In genomic region chr12:53751336-53752191, GRCh38 we compare ENCODE assay signal across 8 cellular contexts. TPM values are rescaled to one million over a fixed set of nuclear protein-coding genes. Genes with fewer than 3 reads are reported as not detected.
DNase-seq lines count a peak whose midpoint lies in the region; ATAC-seq and TF ChIP-seq lines count a peak whose summit lies in the region.

Gene CISTR (minus strand): TSS chr12:53751979.

- 2% methylated on average over 59 of the region's 76 CpGs for WGBS in mesenchymal stem cell
- 3 to 7% methylated on average over 34 to 74 of the region's 76 CpGs for WGBS in upper lobe of left lung, 2 donors

- H4K91ac ChIP-seq in mesenchymal stem cell (ENCODE audit: low read length), result no peak within 1 kb of the TSS

- CTCF ChIA-PET in PC-3 (lab: Charles Lee), result no interaction called here

- H3K27ac ChIP-seq in BLaER1, result peak within 1 kb of the TSS; percentile 47
- no peak within 1 kb of the TSS for H3K27ac ChIP-seq in PC-3 (ENCODE audit: low read length)
- no peak within 1 kb of the TSS for H3K27ac ChIP-seq in mesenchymal stem cell (ENCODE audit: low read length, poor library complexity, severe bottlenecking)
- peak within 1 kb of the TSS in 2 of 4 donors; percentile 62 to 70 for H3K27ac ChIP-seq in upper lobe of left lung

- H3K14ac ChIP-seq in mesenchymal stem cell (ENCODE audit: low read length in 2 of 2), result peak within 1 kb of the TSS in 1 of 2 experiments; percentile 13

- H3K27ac Mint-ChIP-seq in chondrocyte (ENCODE audit: unreplicated experiment), result no peak within 1 kb of the TSS

- peak within 1 kb of the TSS; percentile 96 for H3K4me2 ChIP-seq in BLaER1
- H3K4me2 ChIP-seq in PC-3 (ENCODE audit: low read length), result peak within 1 kb of the TSS; percentile 91
- H3K4me2 ChIP-seq in mesenchymal stem cell (ENCODE audit: low read length, poor library complexity, severe bottlenecking), result peak within 1 kb of the TSS; percentile 87

- H3K9me2 ChIP-seq in PC-3 (replicated peaks; ENCODE audit: low read length), result no peaks in the 10 kb centered on the region

- no peaks in the 10 kb centered on the region for H3F3A ChIP-seq in PC-3 (ENCODE audit: low read length, unreplicated experiment)

- peak within 1 kb of the TSS in 1 of 2 experiments; percentile 19 for H3K23ac ChIP-seq in mesenchymal stem cell (ENCODE audit: low read length in 2 of 2)

- H3K9ac ChIP-seq in BLaER1, result peak within 1 kb of the TSS; percentile 63
- H3K9ac ChIP-seq in PC-3 (ENCODE audit: low read length), result peak within 1 kb of the TSS; percentile 34; the same call in 1 of the 2 replicates
- H3K9ac ChIP-seq in mesenchymal stem cell (ENCODE audit: low read length), result peak within 1 kb of the TSS; percentile 11

- H2AFZ ChIP-seq in PC-3 (ENCODE audit: low read length) (peak within 1 kb of the TSS; percentile 86), mesenchymal stem cell (ENCODE audit: low read depth, low read length) (peak within 1 kb of the TSS; percentile 67)

- H4K20me1 ChIP-seq in BLaER1 (peaks cover 21% of the 10 kb centered on the region; the same call in 1 of the 2 replicates), PC-3 (ENCODE audit: low read length) (no peaks in the 10 kb centered on the region)

- no peak within 1 kb of the TSS for H2BK12ac ChIP-seq in mesenchymal stem cell (ENCODE audit: low read length in 2 of 2)

- no peak within 1 kb of the TSS for H4K8ac ChIP-seq in mesenchymal stem cell (ENCODE audit: low read length)

- H3K4me3 Mint-ChIP-seq in chondrocyte (ENCODE audit: unreplicated experiment), result peak within 1 kb of the TSS; percentile 70

- H3K36me3 ChIP-seq in BLaER1 (no peaks in the 10 kb centered on the region), PC-3 (ENCODE audit: low read depth, low read length) (no peaks in the 10 kb centered on the region; the same call in 1 of the 2 replicates), mesenchymal stem cell (ENCODE audit: control insufficient read depth in 1 of 2, insufficient read depth in 2 of 2, low read depth in 1 of 2, low read length in 2 of 2) (no peaks in the 10 kb centered on the region), upper lobe of left lung (no peaks in the 10 kb centered on the region)

- no peaks in the 10 kb centered on the region for H3K9me3 ChIP-seq in BLaER1
- H3K9me3 ChIP-seq in PC-3 (ENCODE audit: low read length), result no peaks in the 10 kb centered on the region
- no peaks in the 10 kb centered on the region for H3K9me3 ChIP-seq in mesenchymal stem cell (ENCODE audit: control insufficient read depth, low read length)
- no peaks in the 10 kb centered on the region for H3K9me3 ChIP-seq in upper lobe of left lung

- ATAC-seq in GM21381 (IDR thresholded peaks at IDR 0.05; ENCODE audit: unreplicated experiment) (peak; percentile 27), PC-3 (no peak), upper lobe of left lung (ENCODE audit: low FRiP score in 2 of 2) (peak; percentile 20 to 42), GM19324 (IDR thresholded peaks at IDR 0.05; ENCODE audit: low FRiP score, unreplicated experiment) (no peak)

- H3K27me3 Mint-ChIP-seq in chondrocyte (ENCODE audit: low read depth), result peaks cover 14% of the 10 kb centered on the region

- H2AK5ac ChIP-seq in mesenchymal stem cell (ENCODE audit: low read length, severe bottlenecking), result no peak within 1 kb of the TSS

- H2BK15ac ChIP-seq in mesenchymal stem cell (ENCODE audit: low read depth, poor library complexity, severe bottlenecking), result peak within 1 kb of the TSS; percentile 23

- H3K18ac ChIP-seq in mesenchymal stem cell (ENCODE audit: low read depth in 1 of 2, low read length in 2 of 2), result peak within 1 kb of the TSS in 1 of 2 experiments; percentile 31

- no TSS peak for BruUV-seq in PC-3 (replicated peaks; lab: Mats Ljungman, UMichigan)

- H3K4me3 ChIP-seq in BLaER1, result peak within 1 kb of the TSS; percentile 67
- peak within 1 kb of the TSS; percentile 70 for H3K4me3 ChIP-seq in PC-3 (ENCODE audit: low read length)
- peak within 1 kb of the TSS; percentile 49 to 72 for H3K4me3 ChIP-seq in mesenchymal stem cell (ENCODE audit: insufficient read depth in 1 of 2, low read depth in 1 of 2, low read length in 2 of 2)
- H3K4me3 ChIP-seq in upper lobe of left lung, result peak within 1 kb of the TSS; percentile 10 to 57 (median 52)

- no peak within 1 kb of the TSS for H2BK120ac ChIP-seq in mesenchymal stem cell (ENCODE audit: low read depth, low read length)

- no peaks in the 10 kb centered on the region for H3K36me3 Mint-ChIP-seq in chondrocyte (ENCODE audit: low read depth)

- no peaks in the 10 kb centered on the region for H3K9me3 Mint-ChIP-seq in chondrocyte (ENCODE audit: low read depth)

- DNase-seq in PC-3 (no peak), chondrocyte (ENCODE audit: low spot score) (no peak), mesenchymal stem cell (peak; percentile 20), upper lobe of left lung (peak; percentile 51 to 90), NCI-H446 treated with DMSO at 0.1 percent for 48 hours (lab: John Stamatoyannopoulos, UW) (no peak)

- no peaks in the 10 kb centered on the region for H3K79me1 ChIP-seq in mesenchymal stem cell (replicated peaks; ENCODE audit: low read length, poor library complexity, severe bottlenecking)

- no peak within 1 kb of the TSS for H3K4ac ChIP-seq in mesenchymal stem cell (ENCODE audit: low read depth in 1 of 2, low read length in 2 of 2)

- TF ChIP-seq POLR2A in upper lobe of left lung (IDR thresholded peaks at IDR 0.05), result peak in 1 of 4 donors; percentile 63

- TF ChIP-seq EP300 in upper lobe of left lung (IDR thresholded peaks at IDR 0.05), result no peak

- H3K4me1 ChIP-seq in BLaER1 (peaks cover 58% of the 10 kb centered on the region), PC-3 (ENCODE audit: insufficient read depth, low read length) (peaks cover 24% of the 10 kb centered on the region), mesenchymal stem cell (ENCODE audit: control insufficient read depth, insufficient read depth, low read depth, low read length) (peaks cover 17% of the 10 kb centered on the region), upper lobe of left lung (peaks cover 15 to 50% (median 25%) of the 10 kb centered on the region in 4 donors)

- intact Hi-C loops in PC-3 (cut with micrococcal nuclease), result no loop called here

- TF ChIP-seq CTCF in PC-3 (conservative IDR thresholded peaks at IDR 0.05; ENCODE audit: low read depth, low read length) (no peak), chondrocyte (IDR thresholded peaks at IDR 0.05) (no peak), upper lobe of left lung (IDR thresholded peaks at IDR 0.05) (no peak)

- H3K27me3 ChIP-seq in BLaER1 (peaks cover 98% of the 10 kb centered on the region), PC-3 (ENCODE audit: low read length) (0 out of 2 replicates have a peak, but pooled peaks cover 3% of the 10 kb centered on the region), mesenchymal stem cell (ENCODE audit: control insufficient read depth in 1 of 2, insufficient read depth in 1 of 2, low read length in 2 of 2) (peaks cover 98% of the 10 kb centered on the region in 2 experiments), upper lobe of left lung (peaks cover 0 to 21% (median 11%) of the 10 kb centered on the region in 4 donors)

- H2BK5ac ChIP-seq in mesenchymal stem cell (ENCODE audit: low read depth, low read length, poor library complexity, severe bottlenecking), result no peak within 1 kb of the TSS

- POLR2A ChIA-PET in PC-3 (lab: Charles Lee; ENCODE audit: unreplicated experiment), result no interaction called here

- H3K79me2 ChIP-seq in PC-3 (ENCODE audit: low read length), result no peaks in the 10 kb centered on the region

- peaks cover 4% of the 10 kb centered on the region for H3K4me1 Mint-ChIP-seq in chondrocyte (ENCODE audit: low read depth)

RNA-seq across cellular contexts. Expression of gene CISTR, which starts in this region (rescaled TPM):
- not detected in 2 replicates for total RNA-seq in PC-3 (2014; rRNA removed)
- not detected in 3 replicates for total RNA-seq in chondrocyte
- not detected for polyA plus RNA-seq in mesenchymal stem cell (2013, experiment 1 of 2)
- not detected for polyA plus RNA-seq in mesenchymal stem cell (2013, experiment 2 of 2)
- total RNA-seq in upper lobe of left lung, result not detected

Comparison
In these comparisons a context has a peak if more than half of its experiments do, and no peak if none do; other contexts are left out.
1. Peak in DNase-seq, ATAC-seq and H3K4me3 ChIP-seq in upper lobe of left lung; RNA of the gene not detected or under 1 TPM.
2. H3K9ac ChIP-seq: peak in every context shown above with its lines; median percentile 63 in BLaER1; 34 in PC-3; 11 in mesenchymal stem cell.